ENCODE assay signal across 11 cellular contexts in the genomic region with DNA sequence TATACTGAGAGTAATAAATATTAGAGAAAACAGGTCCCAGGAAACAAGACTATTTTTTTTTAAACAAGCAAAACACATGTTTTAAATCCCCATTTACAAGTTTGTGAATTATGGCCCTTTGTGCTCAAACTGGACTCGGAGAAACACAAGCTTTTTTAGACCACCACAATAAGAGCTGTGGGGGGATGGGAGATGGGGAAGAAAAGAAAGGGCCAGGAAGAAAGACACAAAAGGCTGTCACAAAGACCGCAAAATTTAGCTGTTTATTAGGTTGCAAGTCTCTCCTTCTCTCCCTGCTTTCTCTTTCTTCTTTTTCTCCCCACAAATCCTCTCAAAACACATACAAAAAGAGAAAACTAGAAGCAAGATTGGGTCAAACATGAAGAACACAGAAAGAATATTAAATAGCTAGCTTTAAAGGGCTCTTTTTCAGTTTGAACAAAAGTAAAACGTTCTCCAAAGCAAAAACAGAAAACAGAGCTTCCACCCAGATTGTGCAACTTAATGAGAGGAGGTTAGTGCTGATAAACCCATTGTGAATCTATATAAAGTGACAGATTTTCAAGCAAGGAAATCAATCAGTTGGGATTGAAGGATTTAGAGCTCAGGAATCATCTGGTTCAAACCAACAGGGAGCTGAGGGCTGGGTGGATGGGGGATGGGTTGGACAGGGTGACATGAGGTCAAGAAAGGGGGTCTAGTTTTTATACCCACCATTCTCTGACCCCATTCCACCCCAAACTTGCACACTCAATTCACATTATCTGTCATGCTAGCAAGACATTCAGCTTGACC.
DNase-seq lines count a peak whose midpoint lies in the region; ATAC-seq, FAIRE-seq and TF ChIP-seq lines count a peak whose summit lies in the region.
"Had no signal": no experiment of that assay in that cellular context is flagged by ENCODE, and none has a peak within 500 bp of the region (broad histone marks: within the 10 kb centered on the region; RNA-seq: fewer than 3 reads in every experiment).

No MANE protein-coding gene starts in this region.

- H3K9ac ChIP-seq in adipocyte (ENCODE audit: low read length), result peak overlapping the region; percentile 57
- H3K9ac ChIP-seq in neural cell (ENCODE audit: low read length), result peak overlapping the region; percentile 88

- H2AFZ ChIP-seq in neural cell (ENCODE audit: low read depth, low read length), result peak overlapping the region; percentile 56

- H3K4me2 ChIP-seq in neural cell (ENCODE audit: low read length), result peak overlapping the region; percentile 82

- H3K36me3 ChIP-seq in adipocyte (ENCODE audit: control insufficient read depth, insufficient read depth, low read length, severe bottlenecking), result peaks cover 45% of the 10 kb centered on the region
- no peaks in the 10 kb centered on the region for H3K36me3 ChIP-seq in neural cell (ENCODE audit: insufficient read depth, low read length)
- peaks cover 0 to 40% (median 0%) of the 10 kb centered on the region in 3 donors for H3K36me3 ChIP-seq in tibial nerve

- peak; percentile 12 for TF ChIP-seq EP300 in neural cell (conservative IDR thresholded peaks at IDR 0.05; ENCODE audit: poor library complexity, severe bottlenecking)
- no peak for TF ChIP-seq EP300 in tibial nerve (IDR thresholded peaks at IDR 0.05)

- TF ChIP-seq CTCF in neural cell (IDR thresholded peaks at IDR 0.05; ENCODE audit: poor library complexity, severe bottlenecking), result no peak
- TF ChIP-seq CTCF in tibial nerve (IDR thresholded peaks at IDR 0.05), result no peak

- H3K4me3 ChIP-seq in adipocyte (ENCODE audit: low read length), result peak overlapping the region; percentile 50
- peak overlapping the region; percentile 66 for H3K4me3 ChIP-seq in neural cell (ENCODE audit: low read length)
- H3K4me3 ChIP-seq in tibial nerve, result no peak overlapping the region

- peak; percentile 11 for DNase-seq in adipocyte (ENCODE audit: low read depth)
- DNase-seq in globus pallidus (ENCODE audit: low spot score), result peak; percentile 42
- DNase-seq in tibial nerve (ENCODE audit: low spot score in 2 of 2), result no peak
- no peak for DNase-seq in activated CD4-positive, alpha-beta T cell treated with anti-CD3 and anti-CD28 coated beads, Interleukin-2, amount 50 U/mL, for 48 hours
- no peak for DNase-seq in NCI-H2171 treated with DMSO at 0.1 percent for 48 hours (lab: John Stamatoyannopoulos, UW)
- DNase-seq in H54 (ENCODE audit: insufficient read length, low spot score), result no peak
- DNase-seq: activated CD4-positive, CD25-positive, alpha-beta regulatory T cell treated with anti-CD3 and anti-CD28 coated beads, Interleukin-2, amount 50 U/mL, for 72 hours; CD8-positive, alpha-beta memory T cell; foreskin keratinocyte had no signal

- H3K27ac ChIP-seq in neural cell (ENCODE audit: low read length) (peak overlapping the region; percentile 98), tibial nerve (peak overlapping the region in 3 of 4 donors; percentile 12 to 78 (median 74))
- H3K27ac ChIP-seq: foreskin keratinocyte had no signal

- H4K20me1 ChIP-seq in neural cell (ENCODE audit: insufficient read depth), result no peaks in the 10 kb centered on the region

- no peak for ATAC-seq in GM18867 (IDR thresholded peaks at IDR 0.05; ENCODE audit: unreplicated experiment)
- ATAC-seq: foreskin keratinocyte had no signal

- H3F3A ChIP-seq in neural cell (ENCODE audit: insufficient read depth, low read length, poor library complexity, severe bottlenecking), result peaks cover 7% of the 10 kb centered on the region

- no peak for TF ChIP-seq RAD21 in neural cell (conservative IDR thresholded peaks at IDR 0.05)

- H3K9me3 ChIP-seq in adipocyte (ENCODE audit: control insufficient read depth, low read length) (no peaks in the 10 kb centered on the region), neural cell (ENCODE audit: low read length) (no peaks in the 10 kb centered on the region), tibial nerve (no peaks in the 10 kb centered on the region)

- H3K27me3 ChIP-seq in adipocyte (replicated peaks; ENCODE audit: control insufficient read depth, insufficient read depth, low read length) (no peaks in the 10 kb centered on the region), neural cell (ENCODE audit: insufficient read depth, low read depth, low read length) (no peaks in the 10 kb centered on the region), tibial nerve (no peaks in the 10 kb centered on the region)
- H3K27me3 ChIP-seq: foreskin keratinocyte had no signal

- TF ChIP-seq POLR2A in tibial nerve (IDR thresholded peaks at IDR 0.05) (no peak), H54 (IDR thresholded peaks at IDR 0.05; ENCODE audit: low read depth, low read length) (no peak)

- WGBS in tibial nerve, 2 donors, result 29 to 30% methylated on average over 3 of the region's 3 CpGs

- no peak for FAIRE-seq in H54 (lab: Jason Lieb, UNC)

- no peaks in the 10 kb centered on the region for H3K9me2 ChIP-seq in neural cell (ENCODE audit: insufficient read depth, low read length)

- peaks cover 37% of the 10 kb centered on the region for H3K79me2 ChIP-seq in neural cell (replicated peaks; ENCODE audit: insufficient read depth, low read length)

- peaks cover 19% of the 10 kb centered on the region for H3K4me1 ChIP-seq in adipocyte (ENCODE audit: control insufficient read depth, insufficient read depth, low read length)
- H3K4me1 ChIP-seq in tibial nerve, result peaks cover 0 to 38% (median 13%) of the 10 kb centered on the region in 4 donors
- H3K4me1 ChIP-seq: foreskin keratinocyte had no signal

TF ChIP-seq in neural cell, 6 proteins besides CTCF, POLR2A, EP300 and RAD21:
- TF ChIP-seq MXI1 (conservative IDR thresholded peaks at IDR 0.05; ENCODE audit: poor library complexity, severe bottlenecking) (no peak), SMC3 (conservative IDR thresholded peaks at IDR 0.05; ENCODE audit: poor library complexity) (no peak), TAF1 (IDR thresholded peaks at IDR 0.05; ENCODE audit: low read depth) (peak; percentile 24), EZH2 (IDR thresholded peaks at IDR 0.05; ENCODE audit: borderline replicate concordance, insufficient read depth, low read length, poor library complexity, severe bottlenecking) (no peak)

Comparison
In these comparisons a context has a peak if more than half of its experiments do, and no peak if none do; other contexts are left out.
1. DNase-seq: peak in adipocyte (single experiment) and globus pallidus (single experiment); none in tibial nerve (0 of 2), activated CD4-positive, alpha-beta T cell treated with anti-CD3 and anti-CD28 coated beads, Interleukin-2, amount 50 U/mL, for 48 hours (0 of 2), NCI-H2171 treated with DMSO at 0.1 percent for 48 hours (single experiment) and H54 (single experiment).
2. H3K4me3 ChIP-seq: peak in adipocyte (single experiment) and neural cell (single experiment); none in tibial nerve (0 of 4).